Comparison of ENCODE assay signal across 9 cellular contexts in genomic region chr15:60791216-60791615, GRCh38.
"Had no signal": no experiment of that assay in that cellular context is flagged by ENCODE, and none has a peak within 500 bp of the region (broad histone marks: within the 10 kb centered on the region; RNA-seq: fewer than 3 reads in every experiment).

No MANE protein-coding gene starts in this region.

- H3K4me3 Mint-ChIP-seq: HFFc6 had no signal

- H2AFZ ChIP-seq: GM23248 had no signal

- H3K9me3 Mint-ChIP-seq: HFFc6 had no signal

- H3K9ac ChIP-seq: GM23248 had no signal

- FAIRE-seq: HepG2 had no signal

- DNase-seq: GM23248, GOT3, H7, HFFc6 had no signal

- ATAC-seq: HCT116, HepG2 had no signal

- H3K4me1 ChIP-seq: HAP-1 had no signal

- H3K27ac Mint-ChIP-seq: HFFc6, IgD-negative memory B cell had no signal

- H3K9me3 ChIP-seq: HAP-1 had no signal

- H3K27ac ChIP-seq: GM23248, HL-60 had no signal

- H3K4me3 ChIP-seq: GM23248, HAP-1 had no signal

- H3K36me3 ChIP-seq: HAP-1 had no signal
